ENCODE assay signal across 8 cellular contexts in genomic region chr1:235327559-235328270, GRCh38. TPM values are rescaled to one million over a fixed set of nuclear protein-coding genes. Genes with fewer than 3 reads are reported as not detected.
A peak's percentile ranks its signal among the peaks of the same experiment; 100 is the strongest.
DNase-seq lines count a peak whose midpoint lies in the region; ATAC-seq and TF ChIP-seq lines count a peak whose summit lies in the region.

Gene ARID4B, minus strand, starts transcription at chr1:235328179. Its CDS starts 1,260 bp downstream, at chr1:235326919.

- H3K4me3 ChIP-seq in sigmoid colon: peak within 1 kb of the TSS; percentile 80 to 98 (median 90)

- DNase-seq in NCI-H526 (lab: John Stamatoyannopoulos, UW) (peak; percentile 30 to 66), NCI-H526 treated with DMSO at 0.1 percent for 48 hours (lab: John Stamatoyannopoulos, UW) (no peak), NCI-H345 (lab: John Stamatoyannopoulos, UW) (peak; percentile 38), hypothalamus (lab: John Stamatoyannopoulos, UW) (peak in 36 of 51 donors; percentile 25 to 98 (median 87)), sigmoid colon (no peak)

- H3K27ac ChIP-seq in adipose tissue (ENCODE audit: low read depth, low read length) (peak within 1 kb of the TSS; percentile 96), sigmoid colon (peak within 1 kb of the TSS; percentile 97 to 98 (median 98))

- no peaks in the 10 kb centered on the region for H3K36me3 ChIP-seq in sigmoid colon

- no peaks in the 10 kb centered on the region for H3K27me3 ChIP-seq in sigmoid colon

- ATAC-seq in HG02610 (IDR thresholded peaks at IDR 0.05; ENCODE audit: unreplicated experiment): peak; percentile 1
- ATAC-seq in HG02970 (IDR thresholded peaks at IDR 0.05; ENCODE audit: low FRiP score, unreplicated experiment): no peak

- intact Hi-C loops in sigmoid colon (cut with DNase I): loop anchor here (1.0 to 5.0 kb wide), 5 partner anchors 40 to 175 kb away; partner anchors contain the start of genes B3GALNT2, RBM34 and TBCE

- H3K9me3 ChIP-seq in sigmoid colon: no peaks in the 10 kb centered on the region

- 0 to 1% (median 1%) methylated on average over 41 to 58 of the region's 58 CpGs for WGBS in adipose tissue, 3 donors
- WGBS in sigmoid colon, 2 donors: 0 to 1% methylated on average over 58 of the region's 58 CpGs

- H3K4me1 ChIP-seq in sigmoid colon: peaks cover 6 to 68% (median 66%) of the 10 kb centered on the region in 4 donors

- TF ChIP-seq CTCF in sigmoid colon (IDR thresholded peaks at IDR 0.05): no peak

- TF ChIP-seq EP300 in sigmoid colon (IDR thresholded peaks at IDR 0.05): no peak

- TF ChIP-seq POLR2A in sigmoid colon (IDR thresholded peaks at IDR 0.05): peak; percentile 72 to 84

RNA-seq across cellular contexts. Expression of gene ARID4B, which starts in this region (rescaled TPM):
- polyA plus RNA-seq in adipose tissue (10 to 100 TPM in 2 of 3 donors, 1 to 10 TPM in 1; 7.1 to 16.1 (median 11.5) TPM), sigmoid colon (10 to 100 TPM in 1 of 3 donors, 1 to 10 TPM in 2; 8.1 to 15.9 (median 9.0) TPM)
- total RNA-seq in sigmoid colon: 10 to 100 TPM; 30.1 to 41.7 (median 38.4) TPM

Comparison
In these comparisons a context has a peak if more than half of its experiments do, and no peak if none do; other contexts are left out.
1. DNase-seq: peak in NCI-H526 (2 of 2), NCI-H345 (single experiment) and hypothalamus (36 of 51); none in NCI-H526 treated with DMSO at 0.1 percent for 48 hours (single experiment) and sigmoid colon (single experiment).